Comparison of ENCODE assay signal across 8 cellular contexts in genomic region chr11:10455637-10456487, GRCh38. TPM values are rescaled to one million over a fixed set of nuclear protein-coding genes. Genes with fewer than 3 reads are reported as not detected.
DNase-seq lines count a peak whose midpoint lies in the region; ATAC-seq and TF ChIP-seq lines count a peak whose summit lies in the region.

No MANE protein-coding gene starts in this region.

- H3K4me3 ChIP-seq in fibroblast of villous mesenchyme (ENCODE audit: low read depth, low read length) (peak overlapping the region; percentile 48), ovary (peak overlapping the region; percentile 18), tibial nerve (peak overlapping the region in 3 of 4 donors; percentile 7 to 32 (median 30))

- no peak for TF ChIP-seq CTCF in fibroblast of villous mesenchyme (IDR thresholded peaks at IDR 0.05; ENCODE audit: insufficient read depth, low read depth, low read length)
- TF ChIP-seq CTCF in ovary (IDR thresholded peaks at IDR 0.05), result no peak
- no peak for TF ChIP-seq CTCF in tibial nerve (IDR thresholded peaks at IDR 0.05)

- intact Hi-C loops in ovary (cut with DNase I), result no loop called here

- H3K27ac ChIP-seq in ovary (peak overlapping the region in 1 of 2 donors; percentile 22), tibial nerve (peak overlapping the region in 2 of 4 donors; percentile 55 to 65)

- DNase-seq in DMS153 (lab: John Stamatoyannopoulos, UW), result peak; percentile 67
- DNase-seq in HK-2 (ENCODE audit: unreplicated experiment), result peak; percentile 66
- DNase-seq in OCI-M2 (lab: John Stamatoyannopoulos, UW; ENCODE audit: unreplicated experiment), result peak; percentile 37
- peak; percentile 57 for DNase-seq in activated T-helper 1 cell treated with Interleukin-2 at 50 U/mL for 16 hours (ENCODE audit: low read depth)
- DNase-seq in fibroblast of villous mesenchyme (ENCODE audit: low read depth), result peak; percentile 88
- peak in 3 of 5 donors; percentile 42 to 57 (median 52) for DNase-seq in ovary
- DNase-seq in tibial nerve (ENCODE audit: low spot score in 2 of 2), result peak in 1 of 2 donors; percentile 36

- WGBS in ovary, 3 donors, result 6 to 9% (median 8%) methylated on average over 18 of the region's 18 CpGs
- 21 to 28% methylated on average over 18 of the region's 18 CpGs for WGBS in tibial nerve, 2 donors

- H3K4me1 ChIP-seq in ovary (ENCODE audit: insufficient read depth) (peaks cover 6% of the 10 kb centered on the region), tibial nerve (peaks cover 0 to 34% (median 9%) of the 10 kb centered on the region in 4 donors)

- ATAC-seq in GM19468 (IDR thresholded peaks at IDR 0.05; ENCODE audit: extremely low read depth, unreplicated experiment), result peak; percentile 32

- TF ChIP-seq POLR2A in ovary (IDR thresholded peaks at IDR 0.05) (no peak), tibial nerve (IDR thresholded peaks at IDR 0.05) (no peak)

- TF ChIP-seq EP300 in ovary (IDR thresholded peaks at IDR 0.05), result no peak
- TF ChIP-seq EP300 in tibial nerve (IDR thresholded peaks at IDR 0.05), result no peak

- H3K9me3 ChIP-seq in ovary, result no peaks in the 10 kb centered on the region
- H3K9me3 ChIP-seq in tibial nerve, result no peaks in the 10 kb centered on the region

- H3K27me3 ChIP-seq in ovary (no peaks in the 10 kb centered on the region), tibial nerve (peaks cover 0 to 22% of the 10 kb centered on the region in 2 donors)

- no peaks in the 10 kb centered on the region for H3K36me3 ChIP-seq in ovary
- no peaks in the 10 kb centered on the region for H3K36me3 ChIP-seq in tibial nerve

RNA-seq across cellular contexts. Expression of gene AMPD3, which starts 0.8 kb away (rescaled TPM):
- total RNA-seq in fibroblast of villous mesenchyme (14.5 and 22.9 TPM in 2 replicates), ovary (1 to 10 TPM; 2.7 to 9.3 (median 7.9) TPM), tibial nerve (1 to 10 TPM; 1.0 to 8.7 (median 3.7) TPM)
- polyA plus RNA-seq in ovary, result 1 to 10 TPM; 2.0 to 6.8 TPM
